ENCODE assay signal across 8 cellular contexts in genomic region chr17:43943769-43944418, GRCh38. TPM values are rescaled to one million over a fixed set of nuclear protein-coding genes. Genes with fewer than 3 reads are reported as not detected.
A peak's percentile ranks its signal among the peaks of the same experiment; 100 is the strongest.
DNase-seq lines count a peak whose midpoint lies in the region; ATAC-seq and TF ChIP-seq lines count a peak whose summit lies in the region.

No MANE protein-coding gene starts in this region.

- H3K4me1 Mint-ChIP-seq in CD4-positive, CD25-positive, alpha-beta regulatory T cell = peaks cover 0 to 9% (median 4%) of the 10 kb centered on the region in 4 donors
- peaks cover 6% of the 10 kb centered on the region for H3K4me1 Mint-ChIP-seq in activated CD4-positive, alpha-beta T cell treated with anti-CD3 and anti-CD28 coated beads for 36 hours

- ATAC-seq in CD4-positive, CD25-positive, alpha-beta regulatory T cell (ENCODE audit: low read depth in 2 of 2) = peak; percentile 67 to 81
- ATAC-seq in activated CD4-positive, alpha-beta T cell treated with anti-CD3 and anti-CD28 coated beads for 36 hours = peak; percentile 93
- no peak for ATAC-seq in GM18505 (IDR thresholded peaks at IDR 0.05; ENCODE audit: unreplicated experiment)

- H3K27me3 Mint-ChIP-seq in CD4-positive, CD25-positive, alpha-beta regulatory T cell = peaks cover 13% of the 10 kb centered on the region
- H3K27me3 Mint-ChIP-seq in activated CD4-positive, alpha-beta T cell treated with anti-CD3 and anti-CD28 coated beads for 36 hours = peaks cover 6% of the 10 kb centered on the region

- peak; percentile 60 to 80 (median 74) for DNase-seq in CD4-positive, CD25-positive, alpha-beta regulatory T cell
- DNase-seq in HEK293T (ENCODE audit: extremely low spot score) (peak; percentile 79), NCI-H446 treated with DMSO at 0.1 percent for 48 hours (lab: John Stamatoyannopoulos, UW) (peak; percentile 16), cerebellar cortex (ENCODE audit: low spot score) (peak; percentile 84), left kidney (ENCODE audit: low read depth, low spot score) (peak; percentile 86)
- DNase-seq in activated CD4-positive, alpha-beta T cell treated with anti-CD3 and anti-CD28 coated beads for 36 hours = peak; percentile 91
- peak; percentile 81 for DNase-seq in stimulated activated CD4-positive, alpha-beta T cell treated with anti-CD3 and anti-CD28 coated beads, Interleukin-4, amount 100 ng/mL, for 1 hour

- H3K36me3 ChIP-seq in CD4-positive, CD25-positive, alpha-beta regulatory T cell (ENCODE audit: control insufficient read depth, insufficient read depth, low read length) = no peaks in the 10 kb centered on the region

- CTCF ChIA-PET in HEK293T (lab: Yijun Ruan, JAX) = interaction anchor here (0.6 to 3.1 kb wide), 29 partner anchors 10 to 168 kb away, joined by 3 to 58 read pairs (median 5); partner anchors contain the start of gene MPP2
- CTCF ChIA-PET in activated CD4-positive, alpha-beta T cell treated with anti-CD3 and anti-CD28 coated beads for 36 hours (lab: Charles Lee) = interaction anchor here (0.5 to 5.1 kb wide), 42 partner anchors 9 to 437 kb away, joined by 3 to 59 read pairs (median 4); partner anchors contain the start of genes NAGS and PYY

- peaks cover 3% of the 10 kb centered on the region for H3K27me3 ChIP-seq in CD4-positive, CD25-positive, alpha-beta regulatory T cell (ENCODE audit: control insufficient read depth, insufficient read depth, low read length)

- peaks cover under 1% of the 10 kb centered on the region for H3K4me1 ChIP-seq in CD4-positive, CD25-positive, alpha-beta regulatory T cell (ENCODE audit: control insufficient read depth, insufficient read depth, low read length, poor library complexity, severe bottlenecking)

- no peak overlapping the region for H3K4me3 ChIP-seq in CD4-positive, CD25-positive, alpha-beta regulatory T cell (ENCODE audit: low read depth, low read length)

- no peak for TF ChIP-seq POLR2A in GM18505 (IDR thresholded peaks at IDR 0.05; ENCODE audit: borderline replicate concordance, extremely low read depth, insufficient read depth, insufficient read length)

- H3K9me3 ChIP-seq in CD4-positive, CD25-positive, alpha-beta regulatory T cell (ENCODE audit: control insufficient read depth in 2 of 2, low read length in 2 of 2) = no peaks in the 10 kb centered on the region

- H3K36me3 Mint-ChIP-seq in CD4-positive, CD25-positive, alpha-beta regulatory T cell = no peaks in the 10 kb centered on the region
- H3K36me3 Mint-ChIP-seq in activated CD4-positive, alpha-beta T cell treated with anti-CD3 and anti-CD28 coated beads for 36 hours (ENCODE audit: low read depth) = no peaks in the 10 kb centered on the region

- POLR2A ChIA-PET in HEK293T (lab: Yijun Ruan, JAX) = interaction anchor here (1.0 to 1.5 kb wide), 6 partner anchors 40 to 122 kb away, joined by 3 to 5 read pairs (median 4); partner anchors contain the start of gene LSM12
- POLR2A ChIA-PET in activated CD4-positive, alpha-beta T cell treated with anti-CD3 and anti-CD28 coated beads for 36 hours (lab: Charles Lee) = interaction anchor here (0.6 kb wide), 2 partner anchors 245 to 457 kb away, joined by 3 to 8 read pairs; no protein-coding TSS in a partner anchor

- intact Hi-C loops in activated CD4-positive, alpha-beta T cell treated with anti-CD3 and anti-CD28 coated beads for 36 hours (cut with DNase I, micrococcal nuclease) = loop anchor here (1.0 kb wide), 3 partner anchors 51 to 224 kb away; no protein-coding TSS in a partner anchor

- H3K27ac Mint-ChIP-seq in CD4-positive, CD25-positive, alpha-beta regulatory T cell = peak overlapping the region in 1 of 3 donors; percentile 4
- no peak overlapping the region for H3K27ac Mint-ChIP-seq in activated CD4-positive, alpha-beta T cell treated with anti-CD3 and anti-CD28 coated beads for 36 hours

- H3K9me3 Mint-ChIP-seq in CD4-positive, CD25-positive, alpha-beta regulatory T cell = no peaks in the 10 kb centered on the region
- no peaks in the 10 kb centered on the region for H3K9me3 Mint-ChIP-seq in activated CD4-positive, alpha-beta T cell treated with anti-CD3 and anti-CD28 coated beads for 36 hours (ENCODE audit: low read depth)

- H3K27ac ChIP-seq in CD4-positive, CD25-positive, alpha-beta regulatory T cell (ENCODE audit: insufficient read depth, low read length, poor library complexity, severe bottlenecking) = no peak overlapping the region

- peak overlapping the region in 1 of 4 donors; percentile 45 for H3K4me3 Mint-ChIP-seq in CD4-positive, CD25-positive, alpha-beta regulatory T cell
- no peak overlapping the region for H3K4me3 Mint-ChIP-seq in activated CD4-positive, alpha-beta T cell treated with anti-CD3 and anti-CD28 coated beads for 36 hours

TF ChIP-seq in HEK293T, 16 proteins besides CTCF, POLR2A, EP300 and RAD21:
- TF ChIP-seq SP1 (IDR thresholded peaks at IDR 0.05) = no peak
- no peak for TF ChIP-seq NFRKB (IDR thresholded peaks at IDR 0.05)
- TF ChIP-seq LEF1 (IDR thresholded peaks at IDR 0.05; ENCODE audit: borderline replicate concordance) = no peak
- no peak for TF ChIP-seq ELF4 (IDR thresholded peaks at IDR 0.05)
- TF ChIP-seq SUZ12 (IDR thresholded peaks at IDR 0.05) = no peak
- no peak for TF ChIP-seq ARNT (IDR thresholded peaks at IDR 0.05)
- TF ChIP-seq PKNOX1 (IDR thresholded peaks at IDR 0.05) = no peak
- TF ChIP-seq HDGF (IDR thresholded peaks at IDR 0.05; ENCODE audit: borderline replicate concordance) = no peak
- no peak for TF ChIP-seq TARDBP (IDR thresholded peaks at IDR 0.05)
- TF ChIP-seq CTBP1 (IDR thresholded peaks at IDR 0.05; ENCODE audit: borderline replicate concordance) = no peak
- TF ChIP-seq FOXK2 (IDR thresholded peaks at IDR 0.05) = no peak
- TF ChIP-seq BHLHE40 (IDR thresholded peaks at IDR 0.05; ENCODE audit: borderline replicate concordance) = no peak
- no peak for TF ChIP-seq ZNF384 (IDR thresholded peaks at IDR 0.05)
- no peak for TF ChIP-seq FOXA1 (IDR thresholded peaks at IDR 0.05)
TF ChIP-seq in HEK293T: peak in this region for 0.

RNA-seq across cellular contexts. Expression of gene PPY, which starts 1.6 kb away (rescaled TPM):
- not detected for total RNA-seq in CD4-positive, CD25-positive, alpha-beta regulatory T cell
- polyA plus RNA-seq in CD4-positive, CD25-positive, alpha-beta regulatory T cell = not detected
- total RNA-seq in activated CD4-positive, alpha-beta T cell treated with anti-CD3 and anti-CD28 coated beads for 36 hours = not detected

RNA-seq across cellular contexts. Expression of gene PYY, which starts 9.8 kb away (rescaled TPM):
- not detected for total RNA-seq in CD4-positive, CD25-positive, alpha-beta regulatory T cell
- polyA plus RNA-seq in CD4-positive, CD25-positive, alpha-beta regulatory T cell = not detected
- total RNA-seq in activated CD4-positive, alpha-beta T cell treated with anti-CD3 and anti-CD28 coated beads for 36 hours = not detected

RNA-seq across cellular contexts. Expression of gene MPP2, which starts 36.6 kb away (rescaled TPM):
- total RNA-seq in CD4-positive, CD25-positive, alpha-beta regulatory T cell = 1.6 TPM
- under 1 TPM in 1 of 4 donors, not detected in 3; 0.47 TPM for polyA plus RNA-seq in CD4-positive, CD25-positive, alpha-beta regulatory T cell
- total RNA-seq in activated CD4-positive, alpha-beta T cell treated with anti-CD3 and anti-CD28 coated beads for 36 hours = 1 to 10 TPM; 1.2 to 1.3 TPM

Comparison
In these comparisons a context has a peak if more than half of its experiments do, and no peak if none do; other contexts are left out.
1. DNase-seq: peak in every context shown above with its lines; median percentile 91 in activated CD4-positive, alpha-beta T cell treated with anti-CD3 and anti-CD28 coated beads for 36 hours; 86 in left kidney; 84 in cerebellar cortex; 81 in stimulated activated CD4-positive, alpha-beta T cell treated with anti-CD3 and anti-CD28 coated beads, Interleukin-4, amount 100 ng/mL, for 1 hour; 79 in HEK293T; 74 in CD4-positive, CD25-positive, alpha-beta regulatory T cell; 16 in NCI-H446 treated with DMSO at 0.1 percent for 48 hours.